24 cellular contexts compared by ENCODE assay signal in genomic region chr5:114928644-114929462, GRCh38.
"Had no signal": no experiment of that assay in that cellular context is flagged by ENCODE, and none has a peak within 500 bp of the region (broad histone marks: within the 10 kb centered on the region; RNA-seq: fewer than 3 reads in every experiment).

No MANE protein-coding gene starts in this region.

- H3K27me3 ChIP-seq: pancreas, right lobe of liver, sigmoid colon, suprapubic skin, testis, tibial artery, transverse colon, upper lobe of left lung, vagina had no signal

- H3K4me1 ChIP-seq: pancreas, psoas muscle, right lobe of liver, sigmoid colon, suprapubic skin, testis, tibial artery, transverse colon, upper lobe of left lung, vagina had no signal

- H3K27ac ChIP-seq: pancreas, psoas muscle, right lobe of liver, sigmoid colon, suprapubic skin, tibial artery, transverse colon, upper lobe of left lung, vagina had no signal

- ATAC-seq: naive thymus-derived CD8-positive, alpha-beta T cell; pancreas; psoas muscle; right cardiac atrium; right lobe of liver; stimulated activated effector memory CD8-positive, alpha-beta T cell treated with anti-CD3 and anti-CD28 coated beads, Interleukin-12 subunit alpha, Interleukin-12 subunit beta, amount 100 ng/mL, for 72 hours had no signal

- H3K36me3 ChIP-seq: pancreas, right lobe of liver, sigmoid colon, suprapubic skin, tibial artery, transverse colon, upper lobe of left lung, vagina had no signal

- FAIRE-seq: pancreas, urothelium cell line had no signal

- H3K9me3 ChIP-seq: pancreas, right lobe of liver, sigmoid colon, testis, tibial artery, transverse colon, vagina had no signal

- DNase-seq: naive B cell; nephron progenitor cell; occipital lobe; psoas muscle; right lobe of liver; sigmoid colon; small intestine; stimulated activated CD4-positive, alpha-beta T cell treated with anti-CD3 and anti-CD28 coated beads, Interleukin-15, amount 100 ng/mL, for 24 hours; stimulated activated CD4-positive, alpha-beta T cell treated with anti-CD3 and anti-CD28 coated beads, Interleukin-2, amount 100 ng/mL, for 24 hours; stimulated activated CD4-positive, alpha-beta T cell treated with anti-CD3 and anti-CD28 coated beads, Interleukin-2, amount 100 ng/mL, for 48 hours; stimulated activated CD4-positive, alpha-beta T cell treated with anti-CD3 and anti-CD28 coated beads, Interleukin-4, amount 100 ng/mL, for 24 hours; stimulated activated naive CD4-positive, alpha-beta T cell; substantia nigra; testis; transverse colon had no signal

- H3K4me3 ChIP-seq: pancreas, psoas muscle, right lobe of liver, sigmoid colon, suprapubic skin, testis, tibial artery, transverse colon, upper lobe of left lung, vagina had no signal
